ENCODE assay signal across 14 cellular contexts in genomic region chr18:78878335-78878734, GRCh38.
DNase-seq lines count a peak whose midpoint lies in the region; ATAC-seq and TF ChIP-seq lines count a peak whose summit lies in the region.
"Had no signal": no experiment of that assay in that cellular context is flagged by ENCODE, and none has a peak within 500 bp of the region (broad histone marks: within the 10 kb centered on the region; RNA-seq: fewer than 3 reads in every experiment).

No MANE protein-coding gene starts in this region.

- DNase-seq in GM23338 (ENCODE audit: low spot score) = no peak
- peak; percentile 21 for DNase-seq in ecto neural progenitor cell (ENCODE audit: low spot score)
- DNase-seq in islet precursor cell = peak; percentile 39
- DNase-seq in osteocyte (ENCODE audit: extremely low spot score, unreplicated experiment) = peak; percentile 67
- DNase-seq in NCI-H128 (lab: John Stamatoyannopoulos, UW; ENCODE audit: unreplicated experiment) = no peak
- DNase-seq: BE2C; CD4-positive, alpha-beta memory T cell; DMS79; GM23248 had no signal

- no peak for TF ChIP-seq CTCF in GM23338 (conservative IDR thresholded peaks at IDR 0.05; ENCODE audit: low read depth in 2 of 2)
- TF ChIP-seq CTCF in osteocyte (IDR thresholded peaks at IDR 0.05) = no peak

- H3K36me3 Mint-ChIP-seq in GM23338 (ENCODE audit: low read depth) = peaks cover 16% of the 10 kb centered on the region
- H3K36me3 Mint-ChIP-seq in osteocyte (ENCODE audit: unreplicated experiment) = no peaks in the 10 kb centered on the region
- H3K36me3 Mint-ChIP-seq: CD4-positive, alpha-beta memory T cell had no signal

- ATAC-seq in GM23338 (no peak), HG03175 (IDR thresholded peaks at IDR 0.05; ENCODE audit: unreplicated experiment) (no peak)
- ATAC-seq: GM12878 had no signal

- H3K79me2 ChIP-seq in GM23338 (replicated peaks; ENCODE audit: insufficient read depth) = no peaks in the 10 kb centered on the region

- H3K27ac Mint-ChIP-seq in GM23338 (no peak overlapping the region), osteocyte (ENCODE audit: unreplicated experiment) (no peak overlapping the region)
- H3K27ac Mint-ChIP-seq: CD4-positive, alpha-beta memory T cell; H9 had no signal

- H3K27me3 Mint-ChIP-seq in GM23338 (ENCODE audit: insufficient read depth, low read depth, poor library complexity) = peaks cover 5% of the 10 kb centered on the region
- H3K27me3 Mint-ChIP-seq in osteocyte (ENCODE audit: unreplicated experiment) = no peaks in the 10 kb centered on the region

- peaks cover 80% of the 10 kb centered on the region for H3K9me3 Mint-ChIP-seq in GM23338
- H3K9me3 Mint-ChIP-seq in osteocyte (ENCODE audit: unreplicated experiment) = no peaks in the 10 kb centered on the region

- H3K4me1 Mint-ChIP-seq in GM23338 = peaks cover 7% of the 10 kb centered on the region; the same call in 2 of the 3 replicates
- no peaks in the 10 kb centered on the region for H3K4me1 Mint-ChIP-seq in osteocyte (ENCODE audit: unreplicated experiment)

- no peaks in the 10 kb centered on the region for H3F3A ChIP-seq in GM23338 (replicated peaks; ENCODE audit: low read depth)

- peak overlapping the region; percentile 87; the same call in 1 of the 2 replicates for H2AFZ ChIP-seq in GM23338
- H2AFZ ChIP-seq: GM23248 had no signal

- no peaks in the 10 kb centered on the region for H3K9me2 ChIP-seq in GM23338 (ENCODE audit: insufficient read depth)

- no peak overlapping the region for H3K4me3 ChIP-seq in GM23338
- H3K4me3 ChIP-seq: A549, GM12878, GM23248 had no signal

- no peaks in the 10 kb centered on the region for H4K20me1 ChIP-seq in GM23338 (replicated peaks; ENCODE audit: insufficient read depth)

- H3K4me1 ChIP-seq in GM23338 (ENCODE audit: insufficient read depth) = no peaks in the 10 kb centered on the region; the same call in 1 of the 2 replicates
- H3K4me1 ChIP-seq: A549, BE2C had no signal

- H3K27me3 ChIP-seq in GM23338 (ENCODE audit: insufficient read depth) = 0 out of 2 replicates have a peak, but pooled peaks cover 4% of the 10 kb centered on the region

- no peak overlapping the region for H3K27ac ChIP-seq in GM23338 (ENCODE audit: low read depth)
- H3K27ac ChIP-seq: A549, C4-2B, GM23248 had no signal

- H3K36me3 ChIP-seq in GM23338 (ENCODE audit: insufficient read depth) = no peaks in the 10 kb centered on the region
- H3K36me3 ChIP-seq: BE2C had no signal

- H3K4me3 Mint-ChIP-seq in GM23338 = no peak overlapping the region
- H3K4me3 Mint-ChIP-seq in osteocyte (ENCODE audit: unreplicated experiment) = no peak overlapping the region
- H3K4me3 Mint-ChIP-seq: CD4-positive, alpha-beta memory T cell; H9 had no signal

- H3K4me2 ChIP-seq in GM23338 = no peak overlapping the region
- H3K4me2 ChIP-seq: A549 had no signal

TF ChIP-seq in GM23338, 12 proteins besides CTCF, POLR2A, EP300 and RAD21:
- no peak for TF ChIP-seq ZNF462 (CRISPR knock-in tag; IDR thresholded peaks at IDR 0.05)
- no peak for TF ChIP-seq POLR2AphosphoS5 (IDR thresholded peaks at IDR 0.05; ENCODE audit: low read depth)

Comparison
In these comparisons a context has a peak if more than half of its experiments do, and no peak if none do; other contexts are left out.
1. DNase-seq: peak in ecto neural progenitor cell (single experiment), islet precursor cell (single experiment) and osteocyte (single experiment); none in GM23338 (single experiment) and NCI-H128 (single experiment).